Comparison of ENCODE assay signal across 1 cellular context in genomic region chr1:53371121-53371666, GRCh38.
TF ChIP-seq lines count a peak whose summit lies in the region.

No MANE protein-coding gene starts in this region.

TF ChIP-seq in GM23338, 12 proteins besides CTCF, POLR2A, EP300 and RAD21 (continued from another document):
- TF ChIP-seq ZNF462 (CRISPR knock-in tag; IDR thresholded peaks at IDR 0.05) (no peak), STAT1 (IDR thresholded peaks at IDR 0.05; ENCODE audit: unreplicated experiment) (no peak), JUNB (IDR thresholded peaks at IDR 0.05; ENCODE audit: unreplicated experiment) (no peak), CREB1 (CRISPR knock-in tag; IDR thresholded peaks at IDR 0.05; ENCODE audit: low read depth) (no peak), ZNF331 (CRISPR knock-in tag; IDR thresholded peaks at IDR 0.05; ENCODE audit: low read depth) (no peak), ETS1 (IDR thresholded peaks at IDR 0.05) (no peak), REST (IDR thresholded peaks at IDR 0.05; ENCODE audit: unreplicated experiment) (no peak), ZNF114 (CRISPR knock-in tag; IDR thresholded peaks at IDR 0.05) (no peak), EZH2 (IDR thresholded peaks at IDR 0.05; ENCODE audit: low read depth, unreplicated experiment) (no peak), POLR2AphosphoS5 (IDR thresholded peaks at IDR 0.05; ENCODE audit: low read depth) (no peak), NANOG (IDR thresholded peaks at IDR 0.05; ENCODE audit: borderline replicate concordance) (no peak)
